In the genomic region with DNA sequence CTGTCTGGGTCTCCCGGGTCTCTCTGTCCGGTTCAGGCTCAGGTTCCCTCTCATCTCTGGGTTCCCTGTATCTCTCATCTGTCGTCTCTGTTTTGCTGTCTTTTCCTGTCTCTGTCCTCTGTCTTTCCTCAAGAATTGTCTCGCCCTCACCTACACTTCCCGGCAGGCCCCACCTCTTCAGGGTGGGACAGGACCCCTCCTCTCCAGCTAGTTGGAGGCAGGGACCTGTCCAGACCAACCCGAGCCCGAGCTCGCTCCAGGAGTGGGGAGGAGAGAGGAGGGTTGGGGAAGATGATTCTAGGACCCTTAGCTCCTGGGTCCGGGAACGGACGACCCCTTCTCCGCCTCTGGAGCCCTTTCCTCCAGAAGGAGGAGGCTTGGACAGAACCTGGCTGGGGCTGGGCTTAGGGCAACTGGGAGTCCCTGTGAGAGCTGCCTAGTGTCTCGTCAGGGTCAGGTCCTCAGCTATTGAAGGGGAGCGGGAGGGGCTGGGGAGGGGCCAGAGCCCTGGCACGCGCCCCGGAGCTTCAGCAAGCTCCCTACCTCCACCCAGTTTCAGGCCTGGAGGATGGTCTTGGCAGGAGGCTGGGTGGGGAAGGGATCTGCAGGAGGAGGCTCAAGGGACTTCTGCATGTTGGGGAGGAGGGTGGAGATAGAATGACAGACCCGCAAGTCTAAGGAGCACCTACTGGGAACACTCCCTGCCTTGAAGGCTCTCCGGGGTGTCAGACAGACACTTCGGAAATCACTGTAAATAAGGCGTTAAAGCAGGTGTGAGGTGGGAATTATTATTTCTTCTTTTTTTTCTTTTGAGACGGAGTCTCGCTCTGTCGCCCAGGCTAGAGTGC, we compare ENCODE assay signal across 8 cellular contexts. TPM values are rescaled to one million over a fixed set of nuclear protein-coding genes. Genes with fewer than 3 reads are reported as not detected.
A peak's percentile ranks its signal among the peaks of the same experiment; 100 is the strongest.
DNase-seq lines count a peak whose midpoint lies in the region; ATAC-seq and TF ChIP-seq lines count a peak whose summit lies in the region.

No MANE protein-coding gene starts in this region.

- H2AFZ ChIP-seq in GM23248, result peak overlapping the region; percentile 87
- peak overlapping the region; percentile 95 for H2AFZ ChIP-seq in neuron (ENCODE audit: low read depth, low read length)

- POLR2A ChIA-PET in RWPE1 (lab: Yijun Ruan, JAX; ENCODE audit: low non-redundant PET), result no interaction called here

- DNase-seq in GM23248 (no peak), RWPE1 (ENCODE audit: low spot score) (no peak), esophagus muscularis mucosa (ENCODE audit: extremely low spot score) (no peak), posterior vena cava (ENCODE audit: low spot score) (no peak), AML-193 (lab: John Stamatoyannopoulos, UW) (no peak), mesenteric fat pad (ENCODE audit: low spot score) (no peak)

- TF ChIP-seq CTCF in RWPE1 (conservative IDR thresholded peaks at IDR 0.05; ENCODE audit: low read depth) (no peak), esophagus muscularis mucosa (IDR thresholded peaks at IDR 0.05) (no peak)

- H3K4me1 ChIP-seq in GM23248 (ENCODE audit: insufficient read depth), result peaks cover 5% of the 10 kb centered on the region; the same call in 1 of the 2 replicates
- peaks cover 19 to 56% (median 40%) of the 10 kb centered on the region in 4 donors for H3K4me1 ChIP-seq in esophagus muscularis mucosa
- H3K4me1 ChIP-seq in neuron (ENCODE audit: insufficient read depth, low read length), result peaks cover 15% of the 10 kb centered on the region

- ATAC-seq in GM18502 (IDR thresholded peaks at IDR 0.05; ENCODE audit: poor library complexity, unreplicated experiment), result no peak

- CTCF ChIA-PET in RWPE1 (lab: Yijun Ruan, JAX), result interaction anchor here (0.5 to 1.8 kb wide), 5 partner anchors 11 to 314 kb away, joined by 3 to 12 read pairs (median 5); a partner anchor contains a TSS

- no peaks in the 10 kb centered on the region for H3K9me3 ChIP-seq in GM23248 (ENCODE audit: low read depth)
- H3K9me3 ChIP-seq in esophagus muscularis mucosa, result no peaks in the 10 kb centered on the region
- H3K9me3 ChIP-seq in neuron (ENCODE audit: low read length), result no peaks in the 10 kb centered on the region

- H4K20me1 ChIP-seq in GM23248 (ENCODE audit: insufficient read depth), result no peaks in the 10 kb centered on the region

- peak overlapping the region; percentile 82 for H3K4me2 ChIP-seq in GM23248 (ENCODE audit: unreplicated experiment)

- no peaks in the 10 kb centered on the region for H3K27me3 ChIP-seq in GM23248 (replicated peaks; ENCODE audit: insufficient read depth)
- no peaks in the 10 kb centered on the region for H3K27me3 ChIP-seq in esophagus muscularis mucosa
- peaks cover 5% of the 10 kb centered on the region for H3K27me3 ChIP-seq in neuron (ENCODE audit: insufficient read depth, low read length)

- peak overlapping the region; percentile 66 for H3K9ac ChIP-seq in GM23248

- no peaks in the 10 kb centered on the region for H3K9me2 ChIP-seq in GM23248 (ENCODE audit: insufficient read depth)

- intact Hi-C loops in esophagus muscularis mucosa (cut with DNase I) (loop anchor here (5.0 to 10.0 kb wide), 2 partner anchors 234 to 243 kb away; a partner anchor contains a TSS), posterior vena cava (cut with DNase I) (loop anchor here in 1 of 2 donors (5.0 kb wide), 1 partner anchor 314 kb away; no protein-coding TSS in a partner anchor)

- in situ Hi-C loops in GM23248 (cut with MboI), result loop anchor here (5.0 to 10.0 kb wide), 2 partner anchors 144 to 307 kb away; no protein-coding TSS in a partner anchor

- H3K4me3 ChIP-seq in GM23248, result peak overlapping the region; percentile 76
- H3K4me3 ChIP-seq in esophagus muscularis mucosa, result peak overlapping the region; percentile 78 to 95 (median 87)
- peak overlapping the region; percentile 82 for H3K4me3 ChIP-seq in neuron (ENCODE audit: low read length)

- 32 to 40% methylated on average over 22 to 24 of the region's 24 CpGs for WGBS in GM23248 (ENCODE audit: low coverage in 1 of 2, low lambda C conversion rate in 2 of 2, missing lambda C conversion rate in 2 of 2), 2 experiments
- WGBS in esophagus muscularis mucosa, result 33% methylated on average over 19 of the region's 24 CpGs

- no peak for TF ChIP-seq POLR2A in esophagus muscularis mucosa (IDR thresholded peaks at IDR 0.05; ENCODE audit: low read depth)

- H3K27ac ChIP-seq in GM23248 (no peak overlapping the region), RWPE1 (peak overlapping the region; percentile 59), esophagus muscularis mucosa (replicated peaks in 1 of 4) (peak overlapping the region; percentile 76 to 77 (median 77))

- no peaks in the 10 kb centered on the region for H3K36me3 ChIP-seq in GM23248 (ENCODE audit: low read depth)
- no peaks in the 10 kb centered on the region for H3K36me3 ChIP-seq in esophagus muscularis mucosa
- no peaks in the 10 kb centered on the region for H3K36me3 ChIP-seq in neuron (ENCODE audit: insufficient read depth, low read length)

- H3K79me2 ChIP-seq in GM23248 (ENCODE audit: insufficient read depth), result no peaks in the 10 kb centered on the region

- no peak for TF ChIP-seq EP300 in esophagus muscularis mucosa (IDR thresholded peaks at IDR 0.05)

- H3F3A ChIP-seq in GM23248 (ENCODE audit: insufficient read depth), result peaks cover 9% of the 10 kb centered on the region

RNA-seq across cellular contexts. Expression of a gene that starts 26.3 kb away (rescaled TPM):
- total RNA-seq in GM23248 (2014; rRNA removed; shearing (Covaris generic)), result 1.5 and 2.7 TPM in 2 replicates
- 0.89 and 0.91 TPM in 2 replicates for polyA plus RNA-seq in GM23248 (2016; fragmentation: Nextera tagmentation; extraction: Ambion mirVana)
- total RNA-seq in esophagus muscularis mucosa (10 to 100 TPM; 18.2 to 24.6 (median 18.5) TPM), posterior vena cava (10 to 100 TPM; 16.6 to 21.7 TPM), mesenteric fat pad (37.7 TPM)
